ENCODE assay signal across 1 cellular context in the genomic region with DNA sequence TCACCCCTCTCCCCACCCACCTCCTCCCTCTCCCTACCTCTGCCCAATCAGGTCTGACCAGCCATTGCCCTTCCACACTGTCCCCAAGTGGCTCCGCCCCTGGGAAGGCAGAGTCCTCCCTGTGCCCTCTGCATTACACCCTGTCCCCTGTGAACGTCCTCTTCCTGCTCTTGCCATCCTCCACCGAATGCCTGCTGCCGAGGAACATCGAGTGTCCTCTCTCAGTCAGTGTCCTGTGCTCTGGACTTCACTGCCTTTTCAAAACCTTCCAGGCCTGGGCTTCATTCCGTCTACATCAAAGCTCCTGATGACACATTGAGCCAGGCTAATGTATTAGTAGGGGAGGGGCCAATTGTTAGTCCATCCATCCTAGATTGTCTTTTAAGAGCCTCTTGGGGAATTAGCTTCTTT.
TF ChIP-seq lines count a peak whose summit lies in the region.

No MANE protein-coding gene starts in this region.

TF ChIP-seq in HEK293, 187 proteins besides CTCF, POLR2A, EP300 and RAD21 (continued from another document):
- TF ChIP-seq, protein P1, sequence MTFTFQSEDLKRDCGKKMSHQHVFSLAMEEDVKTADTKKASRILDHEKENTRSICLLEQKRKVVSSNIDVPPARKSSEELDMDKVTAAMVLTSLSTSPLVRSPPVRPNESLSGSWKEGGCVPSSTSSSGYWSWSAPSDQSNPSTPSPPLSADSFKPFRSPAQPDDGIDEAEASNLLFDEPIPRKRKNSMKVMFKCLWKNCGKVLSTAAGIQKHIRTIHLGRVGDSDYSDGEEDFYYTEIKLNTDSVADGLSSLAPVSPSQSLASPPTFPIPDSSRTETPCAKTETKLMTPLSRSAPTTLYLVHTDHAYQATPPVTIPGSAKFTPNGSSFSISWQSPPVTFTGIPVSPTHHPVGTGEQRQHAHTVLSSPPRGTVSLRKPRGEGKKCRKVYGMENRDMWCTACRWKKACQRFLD (tag by site-specific recombination; IDR thresholded peaks at IDR 0.05): no peak
- TF ChIP-seq ZBTB17 (tag by site-specific recombination; IDR thresholded peaks at IDR 0.05): peak; percentile 99
- TF ChIP-seq BCL11A (tag by site-specific recombination; IDR thresholded peaks at IDR 0.05; ENCODE audit: low read depth): 0 out of 2 replicates have a peak, but pooled peaks have one; percentile 10
- TF ChIP-seq ZBTB7A (tag by site-specific recombination; IDR thresholded peaks at IDR 0.05; ENCODE audit: low read depth): no peak
- no peak for TF ChIP-seq ZNF707 (tag by site-specific recombination; IDR thresholded peaks at IDR 0.05)
- 0 out of 2 replicates have a peak, but pooled peaks have one; percentile 18 for TF ChIP-seq KLF9 (tag by site-specific recombination; IDR thresholded peaks at IDR 0.05; ENCODE audit: low read depth)
- TF ChIP-seq, protein P2, sequence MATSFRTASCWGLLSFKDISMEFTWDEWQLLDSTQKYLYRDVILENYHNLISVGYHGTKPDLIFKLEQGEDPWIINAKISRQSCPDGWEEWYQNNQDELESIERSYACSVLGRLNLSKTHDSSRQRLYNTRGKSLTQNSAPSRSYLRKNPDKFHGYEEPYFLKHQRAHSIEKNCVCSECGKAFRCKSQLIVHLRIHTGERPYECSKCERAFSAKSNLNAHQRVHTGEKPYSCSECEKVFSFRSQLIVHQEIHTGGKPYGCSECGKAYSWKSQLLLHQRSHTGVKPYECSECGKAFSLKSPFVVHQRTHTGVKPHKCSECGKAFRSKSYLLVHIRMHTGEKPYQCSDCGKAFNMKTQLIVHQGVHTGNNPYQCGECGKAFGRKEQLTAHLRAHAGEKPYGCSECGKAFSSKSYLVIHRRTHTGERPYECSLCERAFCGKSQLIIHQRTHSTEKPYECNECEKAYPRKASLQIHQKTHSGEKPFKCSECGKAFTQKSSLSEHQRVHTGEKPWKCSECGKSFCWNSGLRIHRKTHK (tag by site-specific recombination; IDR thresholded peaks at IDR 0.05): no peak
- peak; percentile 39; the same call in 1 of the 2 replicates for TF ChIP-seq ZNF335 (tag by site-specific recombination; conservative IDR thresholded peaks at IDR 0.05)
- TF ChIP-seq SP7 (tag by site-specific recombination; IDR thresholded peaks at IDR 0.05): 0 out of 2 replicates have a peak, but pooled peaks have one; percentile 22
- TF ChIP-seq, protein P3, sequence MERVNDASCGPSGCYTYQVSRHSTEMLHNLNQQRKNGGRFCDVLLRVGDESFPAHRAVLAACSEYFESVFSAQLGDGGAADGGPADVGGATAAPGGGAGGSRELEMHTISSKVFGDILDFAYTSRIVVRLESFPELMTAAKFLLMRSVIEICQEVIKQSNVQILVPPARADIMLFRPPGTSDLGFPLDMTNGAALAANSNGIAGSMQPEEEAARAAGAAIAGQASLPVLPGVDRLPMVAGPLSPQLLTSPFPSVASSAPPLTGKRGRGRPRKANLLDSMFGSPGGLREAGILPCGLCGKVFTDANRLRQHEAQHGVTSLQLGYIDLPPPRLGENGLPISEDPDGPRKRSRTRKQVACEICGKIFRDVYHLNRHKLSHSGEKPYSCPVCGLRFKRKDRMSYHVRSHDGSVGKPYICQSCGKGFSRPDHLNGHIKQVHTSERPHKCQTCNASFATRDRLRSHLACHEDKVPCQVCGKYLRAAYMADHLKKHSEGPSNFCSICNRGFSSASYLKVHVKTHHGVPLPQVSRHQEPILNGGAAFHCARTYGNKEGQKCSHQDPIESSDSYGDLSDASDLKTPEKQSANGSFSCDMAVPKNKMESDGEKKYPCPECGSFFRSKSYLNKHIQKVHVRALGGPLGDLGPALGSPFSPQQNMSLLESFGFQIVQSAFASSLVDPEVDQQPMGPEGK (tag by site-specific recombination; IDR thresholded peaks at IDR 0.05): peak; percentile 74
- TF ChIP-seq ZNF561 (tag by site-specific recombination; IDR thresholded peaks at IDR 0.05; ENCODE audit: borderline replicate concordance): no peak
- TF ChIP-seq, protein P4, sequence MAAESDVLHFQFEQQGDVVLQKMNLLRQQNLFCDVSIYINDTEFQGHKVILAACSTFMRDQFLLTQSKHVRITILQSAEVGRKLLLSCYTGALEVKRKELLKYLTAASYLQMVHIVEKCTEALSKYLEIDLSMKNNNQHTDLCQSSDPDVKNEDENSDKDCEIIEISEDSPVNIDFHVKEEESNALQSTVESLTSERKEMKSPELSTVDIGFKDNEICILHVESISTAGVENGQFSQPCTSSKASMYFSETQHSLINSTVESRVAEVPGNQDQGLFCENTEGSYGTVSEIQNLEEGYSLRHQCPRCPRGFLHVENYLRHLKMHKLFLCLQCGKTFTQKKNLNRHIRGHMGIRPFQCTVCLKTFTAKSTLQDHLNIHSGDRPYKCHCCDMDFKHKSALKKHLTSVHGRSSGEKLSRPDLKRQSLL (tag by site-specific recombination; IDR thresholded peaks at IDR 0.05): no peak
- TF ChIP-seq, protein P5, sequence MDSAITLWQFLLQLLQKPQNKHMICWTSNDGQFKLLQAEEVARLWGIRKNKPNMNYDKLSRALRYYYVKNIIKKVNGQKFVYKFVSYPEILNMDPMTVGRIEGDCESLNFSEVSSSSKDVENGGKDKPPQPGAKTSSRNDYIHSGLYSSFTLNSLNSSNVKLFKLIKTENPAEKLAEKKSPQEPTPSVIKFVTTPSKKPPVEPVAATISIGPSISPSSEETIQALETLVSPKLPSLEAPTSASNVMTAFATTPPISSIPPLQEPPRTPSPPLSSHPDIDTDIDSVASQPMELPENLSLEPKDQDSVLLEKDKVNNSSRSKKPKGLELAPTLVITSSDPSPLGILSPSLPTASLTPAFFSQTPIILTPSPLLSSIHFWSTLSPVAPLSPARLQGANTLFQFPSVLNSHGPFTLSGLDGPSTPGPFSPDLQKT (IDR thresholded peaks at IDR 0.05; ENCODE audit: borderline replicate concordance, low read depth, low read length): no peak
- peak; percentile 95 for TF ChIP-seq ZNF600 (tag by site-specific recombination; IDR thresholded peaks at IDR 0.05)
